In genomic region chr7:22821702-22822485, GRCh38 we compare ENCODE assay signal across 8 cellular contexts. TPM values are rescaled to one million over a fixed set of nuclear protein-coding genes. Genes with fewer than 3 reads are reported as not detected.
DNase-seq lines count a peak whose midpoint lies in the region; ATAC-seq and TF ChIP-seq lines count a peak whose summit lies in the region.

No MANE protein-coding gene starts in this region.

- intact Hi-C loops in colonic mucosa (cut with DNase I): loop anchor here (10.0 kb wide), 1 partner anchor 193 kb away; the partner anchor contains the start of gene HYCC1

- H3K4me3 Mint-ChIP-seq in memory B cell (peak overlapping the region; percentile 99), type B pancreatic cell (peak overlapping the region; percentile 98)

- no peaks in the 10 kb centered on the region for H3K4me1 ChIP-seq in colonic mucosa

- TF ChIP-seq CTCF in colonic mucosa (IDR thresholded peaks at IDR 0.05) (no peak), type B pancreatic cell (conservative IDR thresholded peaks at IDR 0.05) (no peak)

- ATAC-seq in memory B cell (ENCODE audit: low read depth) (peak; percentile 5), HG03280 (IDR thresholded peaks at IDR 0.05; ENCODE audit: unreplicated experiment) (no peak)

- peak overlapping the region; percentile 100 for H3K27ac Mint-ChIP-seq in memory B cell
- peak overlapping the region; percentile 92 for H3K27ac Mint-ChIP-seq in type B pancreatic cell

- H3K36me3 Mint-ChIP-seq in memory B cell (peaks cover 2% of the 10 kb centered on the region), type B pancreatic cell (peaks cover 13% of the 10 kb centered on the region)

- peak overlapping the region; percentile 81 to 87 for H3K9ac ChIP-seq in colonic mucosa (ENCODE audit: low read depth in 2 of 2, low read length in 2 of 2)

- DNase-seq in DMS 273 (lab: John Stamatoyannopoulos, UW; ENCODE audit: unreplicated experiment) (peak; percentile 56), DMS 273 treated with DMSO at 0.1 percent for 48 hours (lab: John Stamatoyannopoulos, UW) (no peak), OCI-M1 (lab: John Stamatoyannopoulos, UW) (peak; percentile 14), colonic mucosa (peak; percentile 29), memory B cell (ENCODE audit: low spot score in 2 of 2) (peak in 1 of 2 donors; percentile 19), type B pancreatic cell (ENCODE audit: extremely low spot score, unreplicated experiment) (no peak), NAMALWA (ENCODE audit: low spot score) (no peak)

- H3K4me3 ChIP-seq in colonic mucosa: peak overlapping the region; percentile 90

- no peaks in the 10 kb centered on the region for H3K9me3 Mint-ChIP-seq in memory B cell
- H3K9me3 Mint-ChIP-seq in type B pancreatic cell: no peaks in the 10 kb centered on the region

- peak overlapping the region; percentile 59 for H3K27ac ChIP-seq in colonic mucosa

- H3K4me1 Mint-ChIP-seq in memory B cell (peaks cover 11% of the 10 kb centered on the region), type B pancreatic cell (ENCODE audit: unreplicated experiment) (peaks cover 13% of the 10 kb centered on the region)

- H3K27me3 Mint-ChIP-seq in memory B cell: peaks cover 1% of the 10 kb centered on the region
- peaks cover 16% of the 10 kb centered on the region for H3K27me3 Mint-ChIP-seq in type B pancreatic cell

- H3K27me3 ChIP-seq in colonic mucosa: peaks cover 3% of the 10 kb centered on the region

- no peaks in the 10 kb centered on the region for H3K36me3 ChIP-seq in colonic mucosa

- no peaks in the 10 kb centered on the region for H3K9me3 ChIP-seq in colonic mucosa

RNA-seq across cellular contexts. Expression of gene TOMM7, which starts 0.8 kb away (rescaled TPM):
- total RNA-seq in colonic mucosa (100 to 1,000 TPM; 235 to 288 TPM), type B pancreatic cell (ENCODE audit: low replicate concordance) (222 and 327 TPM in 2 replicates)

Comparison
In these comparisons a context has a peak if more than half of its experiments do, and no peak if none do; other contexts are left out.
1. DNase-seq: peak in DMS 273 (single experiment), OCI-M1 (single experiment) and colonic mucosa (single experiment); none in DMS 273 treated with DMSO at 0.1 percent for 48 hours (single experiment), type B pancreatic cell (single experiment) and NAMALWA (single experiment).